Comparison of ENCODE assay signal across 13 cellular contexts in the genomic region with DNA sequence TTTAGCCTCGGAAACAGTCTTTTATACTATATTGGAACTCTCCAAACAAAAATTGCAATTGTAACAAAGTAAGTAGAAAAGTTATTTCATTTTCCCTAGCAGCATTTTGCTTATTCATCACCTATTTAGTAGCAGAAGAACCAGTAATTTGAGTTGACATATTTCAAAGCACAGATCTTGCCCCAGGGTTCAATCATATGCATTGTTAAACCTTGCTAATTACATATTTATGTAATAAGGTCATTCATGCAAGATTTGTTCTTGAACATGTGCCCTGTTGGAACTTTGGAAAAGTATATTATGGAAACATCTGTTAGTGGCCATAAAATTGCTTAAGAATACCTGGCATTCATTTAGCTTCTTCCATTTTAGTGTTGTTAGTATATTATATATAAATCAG.
"Had no signal": no experiment of that assay in that cellular context is flagged by ENCODE, and none has a peak within 500 bp of the region (broad histone marks: within the 10 kb centered on the region; RNA-seq: fewer than 3 reads in every experiment).

No MANE protein-coding gene starts in this region.

- H3K27me3 ChIP-seq: hepatocyte, right lobe of liver, testis, upper lobe of right lung had no signal

- H3K9me3 ChIP-seq: right lobe of liver, testis, upper lobe of right lung had no signal

- H3K36me3 ChIP-seq: right lobe of liver, upper lobe of right lung had no signal

- H3K4me3 ChIP-seq: hepatocyte, right lobe of liver, testis, upper lobe of right lung had no signal

- ATAC-seq: activated T-cell treated with anti-CD3 and anti-CD28 coated beads, Interleukin-2, amount 50 U/mL, for 72 hours; effector memory CD8-positive, alpha-beta T cell; right lobe of liver; stimulated activated naive CD8-positive, alpha-beta T cell treated with anti-CD3 and anti-CD28 coated beads, Interleukin-15, amount 100 ng/mL, for 72 hours; upper lobe of right lung had no signal

- H3K4me1 ChIP-seq: right lobe of liver, testis, upper lobe of right lung had no signal

- H3K27ac ChIP-seq: hepatocyte, right lobe of liver, testis, upper lobe of right lung had no signal

- DNase-seq: activated B cell treated with CpG ODN at 0.5 μM for 24 hours; activated CD4-positive, alpha-beta T cell treated with anti-CD3 and anti-CD28 coated beads, Interleukin-2, amount 10 ng/mL, durations not matched to agents 7 days and 5 days; activated CD8-positive, alpha-beta memory T cell treated with anti-CD3 and anti-CD28 coated beads, Interleukin-2, amount 50 U/mL, for 48 hours; activated naive CD8-positive, alpha-beta T cell treated with anti-CD3 and anti-CD28 coated beads for 36 hours; activated T-cell treated with anti-CD3 and anti-CD28 coated beads, Interleukin-2, amount 50 U/mL, for 72 hours; effector memory CD8-positive, alpha-beta T cell; islet precursor cell; right lobe of liver; stimulated activated naive CD8-positive, alpha-beta T cell treated with anti-CD3 and anti-CD28 coated beads, Interleukin-15, amount 100 ng/mL, for 72 hours; SW 1271; testis; upper lobe of right lung had no signal
